Comparison of ENCODE assay signal across 21 cellular contexts in genomic region chr4:184846531-184846930, GRCh38.
"Had no signal": no experiment of that assay in that cellular context is flagged by ENCODE, and none has a peak within 500 bp of the region (broad histone marks: within the 10 kb centered on the region; RNA-seq: fewer than 3 reads in every experiment).

No MANE protein-coding gene starts in this region.

- H3K27me3 ChIP-seq: vagina had no signal

- DNase-seq: activated CD4-positive, alpha-beta T cell treated with anti-CD3 and anti-CD28 coated beads for 4 hours; activated CD4-positive, alpha-beta T cell treated with anti-CD3 and anti-CD28 coated beads, Interleukin-2, amount 50 U/mL, for 48 hours; activated CD4-positive, CD25-positive, alpha-beta regulatory T cell; activated effector memory CD4-positive, alpha-beta T cell treated with anti-CD3 and anti-CD28 coated beads, Interleukin-2, amount 50 U/mL, for 16 hours; activated naive CD4-positive, alpha-beta T cell treated with anti-CD3 and anti-CD28 coated beads, Interleukin-2, amount 50 U/mL, for 16 hours; activated naive CD8-positive, alpha-beta T cell treated with anti-CD3 and anti-CD28 coated beads, Interleukin-2, amount 50 U/mL, for 24 hours; anterior cingulate cortex; effector memory CD4-positive, alpha-beta T cell; left colon; mesendoderm; naive thymus-derived CD4-positive, alpha-beta T cell; spleen; stimulated activated CD4-positive, alpha-beta T cell treated with anti-CD3 and anti-CD28 coated beads, Interleukin-4, amount 100 ng/mL, for 1 hour; stimulated activated naive CD4-positive, alpha-beta T cell had no signal

- H3K27ac Mint-ChIP-seq: activated naive CD8-positive, alpha-beta T cell treated with anti-CD3 and anti-CD28 coated beads, Interleukin-2, amount 50 U/mL, for 24 hours; brain; naive thymus-derived CD4-positive, alpha-beta T cell; progenitor cell of endocrine pancreas; type B pancreatic cell had no signal

- H3K9me3 Mint-ChIP-seq: activated naive CD8-positive, alpha-beta T cell treated with anti-CD3 and anti-CD28 coated beads, Interleukin-2, amount 50 U/mL, for 24 hours; naive thymus-derived CD4-positive, alpha-beta T cell; neural crest cell had no signal

- H3K4me1 Mint-ChIP-seq: brain, neural crest cell had no signal

- H3K27ac ChIP-seq: spleen, thoracic aorta, vagina had no signal

- H3K4me3 Mint-ChIP-seq: activated naive CD8-positive, alpha-beta T cell treated with anti-CD3 and anti-CD28 coated beads, Interleukin-2, amount 50 U/mL, for 24 hours; brain; naive thymus-derived CD4-positive, alpha-beta T cell; neural crest cell; type B pancreatic cell had no signal

- H3K36me3 ChIP-seq: spleen, thoracic aorta, vagina had no signal

- H3K9me3 ChIP-seq: spleen, thoracic aorta, vagina had no signal

- ATAC-seq: activated naive CD8-positive, alpha-beta T cell treated with anti-CD3 and anti-CD28 coated beads, Interleukin-2, amount 50 U/mL, for 24 hours; left colon; naive thymus-derived CD4-positive, alpha-beta T cell had no signal

- H3K4me3 ChIP-seq: spleen, thoracic aorta, vagina had no signal

- FAIRE-seq: keratinocyte had no signal

- H3K36me3 Mint-ChIP-seq: brain; naive thymus-derived CD4-positive, alpha-beta T cell; type B pancreatic cell had no signal
